Comparison of ENCODE assay signal across 20 cellular contexts in genomic region chr4:6625256-6625655, GRCh38.
"Had no signal": no experiment of that assay in that cellular context is flagged by ENCODE, and none has a peak within 500 bp of the region (broad histone marks: within the 10 kb centered on the region; RNA-seq: fewer than 3 reads in every experiment).

No MANE protein-coding gene starts in this region.

- H3K36me3 Mint-ChIP-seq: stimulated activated effector memory CD8-positive, alpha-beta T cell treated with anti-CD3 and anti-CD28 coated beads, Interleukin-12 subunit alpha, Interleukin-12 subunit beta, amount 100 ng/mL, for 72 hours had no signal

- H3K4me3 ChIP-seq: ascending aorta, esophagus squamous epithelium, gastrocnemius medialis, left lung, lung, transverse colon had no signal

- H3K9me3 ChIP-seq: ascending aorta, esophagus squamous epithelium, gastrocnemius medialis, left lung, transverse colon had no signal

- H3K27me3 Mint-ChIP-seq: activated naive CD4-positive, alpha-beta T cell treated with anti-CD3 and anti-CD28 coated beads, Interleukin-2, amount 50 U/mL, for 24 hours; naive B cell had no signal

- H3K27ac ChIP-seq: ascending aorta, esophagus squamous epithelium, gastrocnemius medialis, left lung, transverse colon had no signal

- H3K27ac Mint-ChIP-seq: activated naive CD4-positive, alpha-beta T cell treated with anti-CD3 and anti-CD28 coated beads, Interleukin-2, amount 50 U/mL, for 24 hours; stimulated activated effector memory CD8-positive, alpha-beta T cell treated with anti-CD3 and anti-CD28 coated beads, Interleukin-12 subunit alpha, Interleukin-12 subunit beta, amount 100 ng/mL, for 72 hours had no signal

- H3K9me3 Mint-ChIP-seq: activated naive CD4-positive, alpha-beta T cell treated with anti-CD3 and anti-CD28 coated beads, Interleukin-2, amount 50 U/mL, for 24 hours; neural crest cell; stimulated activated effector memory CD8-positive, alpha-beta T cell treated with anti-CD3 and anti-CD28 coated beads, Interleukin-12 subunit alpha, Interleukin-12 subunit beta, amount 100 ng/mL, for 72 hours had no signal

- ATAC-seq: gastrocnemius medialis; left lung; sciatic nerve; stimulated activated effector memory CD8-positive, alpha-beta T cell treated with anti-CD3 and anti-CD28 coated beads, Interleukin-12 subunit alpha, Interleukin-12 subunit beta, amount 100 ng/mL, for 72 hours had no signal

- DNase-seq: activated gamma-delta T cell treated with Interleukin-2 at 50 U/mL for 16 hours; activated T-cell treated with anti-CD3 and anti-CD28 coated beads, Interleukin-2, amount 50 U/mL, for 1 hour; central memory CD4-positive, alpha-beta T cell; esophagus squamous epithelium; gastrocnemius medialis; hippocampal formation; kidney glomerular epithelial cell; left lung; naive B cell; occipital lobe; small intestine; stimulated activated CD4-positive, alpha-beta T cell treated with anti-CD3 and anti-CD28 coated beads, Interleukin-2, amount 100 ng/mL, for 24 hours; T-helper 2 cell; transverse colon had no signal

- H3K4me1 Mint-ChIP-seq: activated naive CD4-positive, alpha-beta T cell treated with anti-CD3 and anti-CD28 coated beads, Interleukin-2, amount 50 U/mL, for 24 hours; stimulated activated effector memory CD8-positive, alpha-beta T cell treated with anti-CD3 and anti-CD28 coated beads, Interleukin-12 subunit alpha, Interleukin-12 subunit beta, amount 100 ng/mL, for 72 hours had no signal

- H3K4me1 ChIP-seq: ascending aorta, esophagus squamous epithelium, gastrocnemius medialis, left lung, transverse colon had no signal

- H3K27me3 ChIP-seq: ascending aorta, esophagus squamous epithelium, gastrocnemius medialis, left lung, transverse colon had no signal

- H3K36me3 ChIP-seq: gastrocnemius medialis, transverse colon had no signal

- H3K4me3 Mint-ChIP-seq: activated naive CD4-positive, alpha-beta T cell treated with anti-CD3 and anti-CD28 coated beads, Interleukin-2, amount 50 U/mL, for 24 hours; naive B cell; neural crest cell; stimulated activated effector memory CD8-positive, alpha-beta T cell treated with anti-CD3 and anti-CD28 coated beads, Interleukin-12 subunit alpha, Interleukin-12 subunit beta, amount 100 ng/mL, for 72 hours had no signal
